In genomic region chr16:30567160-30567990, GRCh38 we compare ENCODE assay signal across 7 cellular contexts. TPM values are rescaled to one million over a fixed set of nuclear protein-coding genes. Genes with fewer than 3 reads are reported as not detected.
DNase-seq lines count a peak whose midpoint lies in the region; ATAC-seq lines count a peak whose summit lies in the region.

No MANE protein-coding gene starts in this region.

- H3K9me3 Mint-ChIP-seq in immature natural killer cell: no peaks in the 10 kb centered on the region

- 85% methylated on average over 14 of the region's 14 CpGs for WGBS in right cardiac atrium

- peaks cover 2 to 21% (median 2%) of the 10 kb centered on the region in 3 donors for H3K27me3 Mint-ChIP-seq in immature natural killer cell (ENCODE audit: low read depth in 3 of 3)

- peaks cover 23 to 27% of the 10 kb centered on the region in 2 donors for H3K4me1 Mint-ChIP-seq in immature natural killer cell

- intact Hi-C loops in right cardiac atrium (cut with DNase I): no loop called here

- no peaks in the 10 kb centered on the region for H3K9me3 ChIP-seq in right cardiac atrium (ENCODE audit: control insufficient read depth, low read length)

- peak; percentile 38 for DNase-seq in NCI-H69 (lab: John Stamatoyannopoulos, UW)
- DNase-seq in activated T-cell treated with anti-CD3 and anti-CD28 coated beads for 24 hours (ENCODE audit: low read depth): peak; percentile 54
- DNase-seq in immature natural killer cell: no peak
- peak; percentile 59 for DNase-seq in stimulated activated naive CD8-positive, alpha-beta T cell treated with anti-CD3 and anti-CD28 coated beads, Interleukin-15, Interleukin-2, amounts not matched to agents 100 U/mL and 50 U/mL, for 24 hours
- no peak for DNase-seq in globus pallidus (ENCODE audit: low spot score)
- DNase-seq in right cardiac atrium: no peak

- no peak overlapping the region for H3K4me3 ChIP-seq in right cardiac atrium (ENCODE audit: low read length)

- peak overlapping the region; percentile 85 to 95 (median 92) for H3K27ac Mint-ChIP-seq in immature natural killer cell

- no peaks in the 10 kb centered on the region for H3K27me3 ChIP-seq in right cardiac atrium (ENCODE audit: control insufficient read depth, insufficient read depth)

- peak; percentile 28 for ATAC-seq in stimulated activated naive CD8-positive, alpha-beta T cell treated with anti-CD3 and anti-CD28 coated beads, Interleukin-15, Interleukin-2, amounts not matched to agents 100 U/mL and 50 U/mL, for 24 hours
- ATAC-seq in HG02678 (IDR thresholded peaks at IDR 0.05; ENCODE audit: unreplicated experiment): no peak
- ATAC-seq in right cardiac atrium: no peak

- no peak overlapping the region for H3K27ac ChIP-seq in right cardiac atrium (ENCODE audit: low read length)

- H3K36me3 Mint-ChIP-seq in immature natural killer cell: no peaks in the 10 kb centered on the region

- H3K4me3 Mint-ChIP-seq in immature natural killer cell: peak overlapping the region in 3 of 5 donors; percentile 73

- no peaks in the 10 kb centered on the region for H3K4me1 ChIP-seq in right cardiac atrium (ENCODE audit: control insufficient read depth, insufficient read depth, low read length)

RNA-seq across cellular contexts. Expression of gene ZNF688, which starts 4.1 kb away (rescaled TPM):
- polyA plus RNA-seq in immature natural killer cell: 10 to 100 TPM; 31.9 to 39.0 (median 33.6) TPM
- 10 to 100 TPM; 10.8 to 16.1 (median 13.9) TPM for total RNA-seq in right cardiac atrium
- 12.9 TPM for polyA plus RNA-seq in right cardiac atrium

RNA-seq across cellular contexts. Expression of gene ZNF764, which starts 9.2 kb away (rescaled TPM):
- polyA plus RNA-seq in immature natural killer cell (1 to 10 TPM; 1.3 to 6.3 (median 2.3) TPM), right cardiac atrium (7.0 TPM)
- 10 to 100 TPM in 3 of 4 donors, 1 to 10 TPM in 1; 9.6 to 12.5 (median 12.3) TPM for total RNA-seq in right cardiac atrium

RNA-seq across cellular contexts. Expression of gene ZNF785, which starts 18.1 kb away (rescaled TPM):
- polyA plus RNA-seq in immature natural killer cell (1 to 10 TPM; 1.2 to 3.3 (median 1.9) TPM), right cardiac atrium (4.3 TPM)
- total RNA-seq in right cardiac atrium: 1 to 10 TPM; 7.9 to 9.7 (median 9.2) TPM

RNA-seq across cellular contexts. Expression of gene ZNF747, which starts 32.7 kb away (rescaled TPM):
- polyA plus RNA-seq in immature natural killer cell: 10 to 100 TPM in 1 of 3 donors, 1 to 10 TPM in 2; 7.4 to 10.2 (median 8.3) TPM
- 10 to 100 TPM in 3 of 4 donors, 1 to 10 TPM in 1; 9.1 to 14.6 (median 12.6) TPM for total RNA-seq in right cardiac atrium
- 10.3 TPM for polyA plus RNA-seq in right cardiac atrium

RNA-seq across cellular contexts. Expression of gene ZNF768, which starts 41.0 kb away (rescaled TPM):
- polyA plus RNA-seq in immature natural killer cell (1 to 10 TPM in 2 of 3 donors, under 1 TPM in 1; 0.15 to 1.7 (median 1.3) TPM), right cardiac atrium (66.7 TPM)
- 10 to 100 TPM; 40.9 to 65.6 (median 52.5) TPM for total RNA-seq in right cardiac atrium

Comparison
In these comparisons a context has a peak if more than half of its experiments do, and no peak if none do; other contexts are left out.
1. DNase-seq: peak in NCI-H69 (single experiment), activated T-cell treated with anti-CD3 and anti-CD28 coated beads for 24 hours (single experiment) and stimulated activated naive CD8-positive, alpha-beta T cell treated with anti-CD3 and anti-CD28 coated beads, Interleukin-15, Interleukin-2, amounts not matched to agents 100 U/mL and 50 U/mL, for 24 hours (single experiment); none in immature natural killer cell (0 of 3), globus pallidus (single experiment) and right cardiac atrium (0 of 3).